Comparison of ENCODE assay signal across 25 cellular contexts in the genomic region with DNA sequence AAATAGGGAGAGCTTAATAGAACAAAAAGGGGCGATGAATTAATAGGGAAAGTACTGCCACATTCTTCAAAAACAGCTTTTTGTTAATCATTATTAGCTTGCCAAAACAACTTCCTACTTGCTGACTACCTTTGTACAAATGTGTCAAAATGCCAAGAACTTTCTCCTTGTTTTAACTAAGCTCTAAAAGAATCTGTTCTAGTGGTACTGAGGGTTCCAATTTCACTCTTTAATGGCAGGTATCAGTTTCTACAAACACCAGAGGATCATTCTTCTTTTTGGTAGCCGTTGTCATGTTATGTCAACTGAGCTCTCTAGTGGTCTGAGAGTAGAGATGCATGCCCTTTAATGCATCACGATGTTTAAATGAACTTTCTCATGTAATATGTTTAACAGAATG. TPM values are rescaled to one million over a fixed set of nuclear protein-coding genes. Genes with fewer than 3 reads are reported as not detected.
A peak's percentile ranks its signal among the peaks of the same experiment; 100 is the strongest.
DNase-seq lines count a peak whose midpoint lies in the region; ATAC-seq, FAIRE-seq and TF ChIP-seq lines count a peak whose summit lies in the region.
"Had no signal": no experiment of that assay in that cellular context is flagged by ENCODE, and none has a peak within 500 bp of the region (broad histone marks: within the 10 kb centered on the region; RNA-seq: fewer than 3 reads in every experiment).

No MANE protein-coding gene starts in this region.

- intact Hi-C loops in HepG2 (cut with micrococcal nuclease; ENCODE audit: unreplicated experiment) = no loop called here
- intact Hi-C loops in right lobe of liver (cut with DNase I) = no loop called here

- no peak for ATAC-seq in HepG2
- ATAC-seq in right lobe of liver = peak; percentile 49 to 65 (median 58)
- no peak for ATAC-seq in HG02840 (IDR thresholded peaks at IDR 0.05; ENCODE audit: low FRiP score, unreplicated experiment)
- no peak for ATAC-seq in HG03460 (IDR thresholded peaks at IDR 0.05; ENCODE audit: unreplicated experiment)
- ATAC-seq: natural killer cell treated with Interleukin-12 subunit alpha and Interleukin-12 subunit beta and Interleukin-15 and Interleukin-18, amount 100 ng/mL, for 72 hours had no signal

- H3K36me3 Mint-ChIP-seq in brain = peaks cover 65% of the 10 kb centered on the region

- FAIRE-seq in HepG2 (lab: Jason Lieb, UNC) = no peak
- FAIRE-seq: bronchial epithelial cell, endothelial cell of umbilical vein, islet of Langerhans had no signal

- H3K36me3 ChIP-seq in liver (ENCODE audit: control insufficient read depth in 4 of 4, insufficient read depth in 3 of 4, low read depth in 1 of 4, low read length in 3 of 4) = peaks cover 0 to 7% (median 6%) of the 10 kb centered on the region in 4 donors
- H3K36me3 ChIP-seq in HepG2 (replicated peaks in 1 of 2; ENCODE audit: control insufficient read depth in 1 of 2, insufficient read depth in 2 of 2, low read length in 2 of 2) = peaks cover 2 to 9% of the 10 kb centered on the region in 2 experiments; a peak in 3 of 5 replicates
- H3K36me3 ChIP-seq in right lobe of liver = peaks cover 0 to 5% (median 0%) of the 10 kb centered on the region in 4 donors
- no peaks in the 10 kb centered on the region; the same call in 1 of the 2 replicates for H3K36me3 ChIP-seq in H7 (replicated peaks; ENCODE audit: control insufficient read depth, insufficient read depth, low read length)

- WGBS in liver = 39% methylated on average over 3 of the region's 3 CpGs
- 91% methylated on average over 3 of the region's 3 CpGs for WGBS in HepG2 (ENCODE audit: low lambda C conversion rate)
- 17% methylated on average over 3 of the region's 3 CpGs for WGBS in right lobe of liver (ENCODE audit: insufficient coverage, low coverage, low lambda C conversion rate, missing lambda C conversion rate)

- TF ChIP-seq EP300 in HepG2 (IDR thresholded peaks at IDR 0.05; ENCODE audit: low read depth in 2 of 2, low read length in 2 of 2) = no peak
- no peak for TF ChIP-seq EP300 in HepG2 (CRISPR knock-in tag; IDR thresholded peaks at IDR 0.05; ENCODE audit: borderline replicate concordance)

- TF ChIP-seq RAD21 in liver (IDR thresholded peaks at IDR 0.05) = peak; percentile 21 to 23
- no peak for TF ChIP-seq RAD21 in HepG2 (CRISPR knock-in tag; IDR thresholded peaks at IDR 0.05)

- no peaks in the 10 kb centered on the region for H3K27me3 Mint-ChIP-seq in brain
- H3K27me3 Mint-ChIP-seq: dendritic cell treated with granulocyte-macrophage colony-stimulating factor and Interleukin-4, amounts not matched to agents 40 ng/mL and 50 ng/mL, for 4 days; natural killer cell treated with Interleukin-12 subunit alpha and Interleukin-12 subunit beta and Interleukin-15 and Interleukin-18, amount 100 ng/mL, for 72 hours had no signal

- CTCF ChIA-PET in HepG2 (lab: Yijun Ruan, JAX; ENCODE audit: low intra/inter-chr PET ratio, low total read pairs) = no interaction called here

- no peaks in the 10 kb centered on the region for H3K27me3 ChIP-seq in liver (ENCODE audit: control insufficient read depth in 4 of 4, insufficient read depth in 4 of 4, low read length in 3 of 4)
- H3K27me3 ChIP-seq in HepG2 (ENCODE audit: control insufficient read depth in 1 of 2, insufficient read depth in 2 of 2, low read length in 2 of 2) = no peaks in the 10 kb centered on the region
- no peaks in the 10 kb centered on the region for H3K27me3 ChIP-seq in right lobe of liver
- no peaks in the 10 kb centered on the region for H3K27me3 ChIP-seq in H7 (ENCODE audit: control insufficient read depth, insufficient read depth, low read length)
- H3K27me3 ChIP-seq: tibial artery had no signal

- POLR2A ChIA-PET in HepG2 (lab: Yijun Ruan, JAX) = interaction anchor here (2.2 kb wide), 1 partner anchor 30 kb away, joined by 5 read pairs; the partner anchor contains the start of gene FBXL3

- H2AFZ ChIP-seq in HepG2 (ENCODE audit: low read length) = no peak overlapping the region

- H3K4me2 ChIP-seq in HepG2 (ENCODE audit: low read depth, low read length) = no peak overlapping the region

- H3K4me1 ChIP-seq in liver (ENCODE audit: control insufficient read depth in 4 of 4, insufficient read depth in 4 of 4, low read length in 3 of 4) (peaks cover 10 to 45% (median 31%) of the 10 kb centered on the region in 4 donors), HepG2 (ENCODE audit: insufficient read depth, low read length) (peaks cover 18% of the 10 kb centered on the region), right lobe of liver (peaks cover 0 to 38% (median 13%) of the 10 kb centered on the region in 4 donors)
- H3K4me1 ChIP-seq: tibial artery had no signal

- no peaks in the 10 kb centered on the region for H3K79me2 ChIP-seq in HepG2 (ENCODE audit: insufficient read depth, low read length)

- H3K27ac ChIP-seq in liver (ENCODE audit: low read depth in 1 of 2, low read length in 2 of 2) (peak overlapping the region; percentile 55 to 69), HepG2 (ENCODE audit: extremely low read length, insufficient read depth, low read length) (no peak overlapping the region), right lobe of liver (peak overlapping the region; percentile 18 to 63 (median 50))
- H3K27ac ChIP-seq: tibial artery had no signal

- in situ Hi-C loops in HepG2 (cut with HindIII; ENCODE audit: extremely low pct_ligation_motif_present, low pct_unique_long_range_greater_than_20kb) = no loop called here

- DNase-seq in HepG2 (ENCODE audit: low spot score) (no peak), right lobe of liver (no peak), H7 (no peak)
- DNase-seq: activated CD4-positive, CD25-positive, alpha-beta regulatory T cell treated with anti-CD3 and anti-CD28 coated beads, Interleukin-2, amount 50 U/mL, for 72 hours; HCEC 1CT; Karpas-422; NCI-H1048; NCI-H2081 treated with DMSO at 0.1 percent for 48 hours; NCI-H774; posterior cingulate gyrus; Right ventricle myocardium superior; stimulated activated CD4-positive, alpha-beta T cell treated with anti-CD3 and anti-CD28 coated beads, Interleukin-1b, Interleukin-23, amount 100 ng/mL, for 48 hours; stimulated activated naive CD4-positive, alpha-beta T cell; SW 1271; tibial artery had no signal

- H3K4me3 ChIP-seq in liver (ENCODE audit: low read depth in 1 of 3, low read length in 3 of 3) (peak overlapping the region in 2 of 3 donors; percentile 17 to 28), HepG2 (replicated peaks in 1 of 3; ENCODE audit: insufficient read depth in 1 of 3, low read depth in 2 of 3, low read length in 3 of 3) (no peak overlapping the region), right lobe of liver (peak overlapping the region in 1 of 3 donors; percentile 4), H7 (ENCODE audit: insufficient read depth, low read depth, low read length) (no peak overlapping the region)
- H3K4me3 ChIP-seq: tibial artery had no signal

- peak overlapping the region in 3 of 5 experiments; percentile 1 to 24 (median 7) for H3K27ac Mint-ChIP-seq in brain
- H3K27ac Mint-ChIP-seq: activated T-helper 1 cell treated with anti-CD3 and anti-CD28 coated beads, Interleukin-12 subunit alpha, Interleukin-12 subunit beta, Interleukin-2, Interleukin-4 antibody, amounts not matched to agents 30 ng/mL and 10 ng/mL and 1 ng/mL, durations not matched to agents 14 hours and 24 hours and 36 hours; dendritic cell treated with granulocyte-macrophage colony-stimulating factor and Interleukin-4, amounts not matched to agents 40 ng/mL and 50 ng/mL, for 4 days; natural killer cell treated with Interleukin-12 subunit alpha and Interleukin-12 subunit beta and Interleukin-15 and Interleukin-18, amount 100 ng/mL, for 72 hours had no signal

- no peaks in the 10 kb centered on the region for H4K20me1 ChIP-seq in HepG2 (ENCODE audit: insufficient read depth, low read length)

- TF ChIP-seq POLR2A in HepG2 (IDR thresholded peaks at IDR 0.05; ENCODE audit: insufficient read depth in 1 of 2, low read depth in 2 of 2, low read length in 2 of 2) (no peak), right lobe of liver (IDR thresholded peaks at IDR 0.05) (no peak)

- no peak overlapping the region for H3K4me3 Mint-ChIP-seq in brain
- H3K4me3 Mint-ChIP-seq: activated T-helper 1 cell treated with anti-CD3 and anti-CD28 coated beads, Interleukin-12 subunit alpha, Interleukin-12 subunit beta, Interleukin-2, Interleukin-4 antibody, amounts not matched to agents 30 ng/mL and 10 ng/mL and 1 ng/mL, durations not matched to agents 14 hours and 24 hours and 36 hours; dendritic cell treated with granulocyte-macrophage colony-stimulating factor and Interleukin-4, amounts not matched to agents 40 ng/mL and 50 ng/mL, for 4 days; natural killer cell treated with Interleukin-12 subunit alpha and Interleukin-12 subunit beta and Interleukin-15 and Interleukin-18, amount 100 ng/mL, for 72 hours had no signal

- no peaks in the 10 kb centered on the region for H3K9me3 Mint-ChIP-seq in brain
- H3K9me3 Mint-ChIP-seq: activated T-helper 1 cell treated with anti-CD3 and anti-CD28 coated beads, Interleukin-12 subunit alpha, Interleukin-12 subunit beta, Interleukin-2, Interleukin-4 antibody, amounts not matched to agents 30 ng/mL and 10 ng/mL and 1 ng/mL, durations not matched to agents 14 hours and 24 hours and 36 hours; dendritic cell treated with granulocyte-macrophage colony-stimulating factor and Interleukin-4, amounts not matched to agents 40 ng/mL and 50 ng/mL, for 4 days; natural killer cell treated with Interleukin-12 subunit alpha and Interleukin-12 subunit beta and Interleukin-15 and Interleukin-18, amount 100 ng/mL, for 72 hours had no signal

- H3K9ac ChIP-seq in liver (ENCODE audit: low read depth in 1 of 2, low read length in 2 of 2) (peak overlapping the region in 1 of 2 donors; percentile 51), HepG2 (ENCODE audit: insufficient read depth, low read depth, low read length) (no peak overlapping the region)

- H3K9me3 ChIP-seq in liver (ENCODE audit: control insufficient read depth in 4 of 4, low read length in 3 of 4) (no peaks in the 10 kb centered on the region), HepG2 (ENCODE audit: low read length) (no peaks in the 10 kb centered on the region), right lobe of liver (no peaks in the 10 kb centered on the region)
- H3K9me3 ChIP-seq: tibial artery had no signal

- TF ChIP-seq CTCF in liver (IDR thresholded peaks at IDR 0.05; ENCODE audit: low read depth, low read length, missing input control) (peak; percentile 3), HepG2 (CRISPR knock-in tag; IDR thresholded peaks at IDR 0.05) (no peak), brain (conservative IDR thresholded peaks at IDR 0.05) (no peak), right lobe of liver (IDR thresholded peaks at IDR 0.05) (peak in 1 of 4 donors; percentile 5)

- BruUV-seq in HepG2 (replicated peaks; lab: Mats Ljungman, UMichigan) = no TSS peak

- H3K4me1 Mint-ChIP-seq in brain = no peaks in the 10 kb centered on the region

RNA-seq across cellular contexts. Expression of gene FBXL3, which starts 29.4 kb away (rescaled TPM):
- total RNA-seq in liver (10 to 100 TPM; 42.5 to 60.4 TPM), HepG2 (2016; rRNA removed; fragmentation: Illumina TruSeq; extraction: Trizol) (18.5 and 22.6 TPM in 2 replicates), right lobe of liver (10 to 100 TPM; 13.6 to 31.4 (median 19.7) TPM)
- polyA plus RNA-seq in liver (10 to 100 TPM; 10.2 to 13.6 TPM), HepG2 (2011; rRNA removed) (10.6 and 11.5 TPM in 2 replicates), brain (ENCODE audit: insufficient read depth, low read depth, low replicate concordance) (15.1 TPM)
- total RNA-seq in HepG2 (2016; cell fraction: cytosol; rRNA removed; fragmentation: Illumina TruSeq; extraction: Trizol; ENCODE audit: low read depth) = 2.3 and 2.6 TPM in 2 replicates
- total RNA-seq in HepG2 (2016; cell fraction: insoluble cytoplasmic fraction; rRNA removed; fragmentation: Illumina TruSeq; extraction: Trizol) = 18.5 and 23.2 TPM in 2 replicates
- total RNA-seq in HepG2 (2016; cell fraction: membrane; rRNA removed; fragmentation: Illumina TruSeq; extraction: Trizol) = 7.6 and 9.0 TPM in 2 replicates
- total RNA-seq in HepG2 (2016; cell fraction: nucleus; rRNA removed; fragmentation: Illumina TruSeq; extraction: Trizol) = 20.3 and 21.3 TPM in 2 replicates
- polyA plus RNA-seq in HepG2 (2011; cell fraction: cytosol; rRNA removed) = 6.0 and 9.2 TPM in 2 replicates
- polyA plus RNA-seq in HepG2 (2011; cell fraction: nucleus; rRNA removed) = 7.8 and 8.4 TPM in 2 replicates
- polyA plus RNA-seq in HepG2 (2012) = 13.9 and 14.9 TPM in 2 replicates
- polyA plus RNA-seq in HepG2 (2016; cell fraction: cytosol; fragmentation: Illumina TruSeq; extraction: Trizol; ENCODE audit: low read depth) = 0.85 and 1.0 TPM in 2 replicates
- polyA plus RNA-seq in HepG2 (2016; cell fraction: insoluble cytoplasmic fraction; fragmentation: Illumina TruSeq; extraction: Trizol; ENCODE audit: low read depth) = 18.4 and 20.6 TPM in 2 replicates
- 4.1 and 4.8 TPM in 2 replicates for polyA plus RNA-seq in HepG2 (2016; cell fraction: membrane; fragmentation: Illumina TruSeq; extraction: Trizol; ENCODE audit: low read depth)
- 15.3 and 17.3 TPM in 2 replicates for polyA plus RNA-seq in HepG2 (2016; cell fraction: nucleus; fragmentation: Illumina TruSeq; extraction: Trizol; ENCODE audit: insufficient read depth, low read depth)
- 12.2 and 30.0 TPM in 2 replicates for polyA minus RNA-seq in HepG2 (2011; rRNA and poly(A)+ RNA removed; ENCODE audit: low replicate concordance)
- 14.8 and 21.8 TPM in 2 replicates for polyA minus RNA-seq in HepG2 (2011; cell fraction: cytosol; rRNA and poly(A)+ RNA removed)
- 49.8 and 50.1 TPM in 2 replicates for polyA minus RNA-seq in HepG2 (2011; cell fraction: nucleus; rRNA and poly(A)+ RNA removed)
- 13.8 and 15.5 TPM in 2 replicates for total RNA-seq in H7 (2014; rRNA removed; shearing (Covaris generic))

Comparison
In these comparisons a context has a peak if more than half of its experiments do, and no peak if none do; other contexts are left out.
1. H3K4me3 ChIP-seq: peak in liver (2 of 3); none in HepG2 (0 of 3) and H7 (single experiment).
2. ATAC-seq: peak in right lobe of liver (4 of 4); none in HepG2 (single experiment), HG02840 (single experiment) and HG03460 (single experiment).